Comparison of ENCODE assay signal across 10 cellular contexts in genomic region chr3:143157957-143158548, GRCh38. TPM values are rescaled to one million over a fixed set of nuclear protein-coding genes. Genes with fewer than 3 reads are reported as not detected.
A peak's percentile ranks its signal among the peaks of the same experiment; 100 is the strongest.
DNase-seq lines count a peak whose midpoint lies in the region; ATAC-seq and TF ChIP-seq lines count a peak whose summit lies in the region.
"Had no signal": no experiment of that assay in that cellular context is flagged by ENCODE, and none has a peak within 500 bp of the region (broad histone marks: within the 10 kb centered on the region; RNA-seq: fewer than 3 reads in every experiment).

No MANE protein-coding gene starts in this region.

- H3K9me3 Mint-ChIP-seq in activated CD8-positive, alpha-beta T cell treated with anti-CD3 and anti-CD28 coated beads for 36 hours: no peaks in the 10 kb centered on the region
- no peaks in the 10 kb centered on the region for H3K9me3 Mint-ChIP-seq in activated CD8-positive, alpha-beta T cell treated with anti-CD3 and anti-CD28 coated beads, Interleukin-2, amount 10 ng/mL, durations not matched to agents 7 days and 5 days (ENCODE audit: insufficient read depth)

- DNase-seq in activated CD8-positive, alpha-beta T cell treated with anti-CD3 and anti-CD28 coated beads for 36 hours: no peak
- no peak for DNase-seq in activated CD8-positive, alpha-beta T cell treated with anti-CD3 and anti-CD28 coated beads, Interleukin-2, amount 10 ng/mL, durations not matched to agents 7 days and 5 days
- DNase-seq in smooth muscle cell (lab: John Stamatoyannopoulos, UW; ENCODE audit: unreplicated experiment) (no peak), AG20443 (ENCODE audit: low spot score) (no peak), islet precursor cell (no peak), LoVo (ENCODE audit: low spot score) (no peak)
- DNase-seq: NCI-H1092; stimulated activated CD4-positive, alpha-beta T cell treated with anti-CD3 and anti-CD28 coated beads, Interleukin-2, amount 100 ng/mL, for 48 hours had no signal

- no peak overlapping the region for H3K9ac ChIP-seq in smooth muscle cell (ENCODE audit: low read depth)

- peak overlapping the region; percentile 8 for H3K4me2 ChIP-seq in smooth muscle cell

- no peaks in the 10 kb centered on the region for H3F3A ChIP-seq in smooth muscle cell (ENCODE audit: low read depth)

- H3K4me3 ChIP-seq in smooth muscle cell: no peak overlapping the region

- POLR2A ChIA-PET in activated CD8-positive, alpha-beta T cell treated with anti-CD3 and anti-CD28 coated beads for 36 hours (lab: Charles Lee): interaction anchor here (0.7 to 1.1 kb wide), 2 partner anchors 10 to 14 kb away, joined by 3 read pairs; no protein-coding TSS in a partner anchor
- POLR2A ChIA-PET in activated CD8-positive, alpha-beta T cell treated with anti-CD3 and anti-CD28 coated beads, Interleukin-2, amount 10 ng/mL, durations not matched to agents 7 days and 5 days (lab: Charles Lee): interaction anchor here (0.7 kb wide), 1 partner anchor 231 kb away, joined by 4 read pairs; no protein-coding TSS in a partner anchor

- no peak overlapping the region for H3K4me3 Mint-ChIP-seq in activated CD8-positive, alpha-beta T cell treated with anti-CD3 and anti-CD28 coated beads for 36 hours
- H3K4me3 Mint-ChIP-seq in activated CD8-positive, alpha-beta T cell treated with anti-CD3 and anti-CD28 coated beads, Interleukin-2, amount 10 ng/mL, durations not matched to agents 7 days and 5 days: no peak overlapping the region

- no peaks in the 10 kb centered on the region for H3K79me2 ChIP-seq in smooth muscle cell (ENCODE audit: low read depth)

- TF ChIP-seq CTCF in activated CD8-positive, alpha-beta T cell treated with anti-CD3 and anti-CD28 coated beads for 36 hours (IDR thresholded peaks at IDR 0.05): no peak
- TF ChIP-seq CTCF in smooth muscle cell (IDR thresholded peaks at IDR 0.05; ENCODE audit: borderline replicate concordance, insufficient read depth, poor library complexity, severe bottlenecking): no peak

- CTCF ChIA-PET in activated CD8-positive, alpha-beta T cell treated with anti-CD3 and anti-CD28 coated beads for 36 hours (lab: Charles Lee): interaction anchor here (0.8 kb wide), 1 partner anchor 287 kb away, joined by 3 read pairs; no protein-coding TSS in a partner anchor
- CTCF ChIA-PET in activated CD8-positive, alpha-beta T cell treated with anti-CD3 and anti-CD28 coated beads, Interleukin-2, amount 10 ng/mL, durations not matched to agents 7 days and 5 days (lab: Charles Lee): interaction anchor here (0.8 kb wide), 1 partner anchor 516 kb away, joined by 3 read pairs; no protein-coding TSS in a partner anchor

- ATAC-seq in activated CD8-positive, alpha-beta T cell treated with anti-CD3 and anti-CD28 coated beads for 36 hours: peak; percentile 89
- no peak for ATAC-seq in activated CD8-positive, alpha-beta T cell treated with anti-CD3 and anti-CD28 coated beads, Interleukin-2, amount 10 ng/mL, durations not matched to agents 7 days and 5 days
- ATAC-seq in HG02571 (IDR thresholded peaks at IDR 0.05; ENCODE audit: unreplicated experiment) (peak; percentile 54), HG03521 (IDR thresholded peaks at IDR 0.05; ENCODE audit: unreplicated experiment) (peak; percentile 64)

- no peaks in the 10 kb centered on the region for H3K27me3 ChIP-seq in smooth muscle cell (ENCODE audit: low read depth)

- H3K36me3 ChIP-seq in smooth muscle cell (ENCODE audit: low read depth): no peaks in the 10 kb centered on the region

- peak overlapping the region; percentile 25 for H3K27ac ChIP-seq in smooth muscle cell (ENCODE audit: low read depth)

- H3K9me3 ChIP-seq in smooth muscle cell (replicated peaks; ENCODE audit: low read depth): no peaks in the 10 kb centered on the region

- H4K20me1 ChIP-seq in smooth muscle cell (ENCODE audit: low read depth): no peaks in the 10 kb centered on the region

- H2AFZ ChIP-seq in smooth muscle cell (ENCODE audit: low read depth): no peak overlapping the region

- H3K36me3 Mint-ChIP-seq in activated CD8-positive, alpha-beta T cell treated with anti-CD3 and anti-CD28 coated beads for 36 hours (ENCODE audit: low read depth): no peaks in the 10 kb centered on the region
- H3K36me3 Mint-ChIP-seq in activated CD8-positive, alpha-beta T cell treated with anti-CD3 and anti-CD28 coated beads, Interleukin-2, amount 10 ng/mL, durations not matched to agents 7 days and 5 days (ENCODE audit: low read depth): no peaks in the 10 kb centered on the region

- H3K4me1 Mint-ChIP-seq in activated CD8-positive, alpha-beta T cell treated with anti-CD3 and anti-CD28 coated beads for 36 hours (ENCODE audit: low read depth): peaks cover 33% of the 10 kb centered on the region
- H3K4me1 Mint-ChIP-seq in activated CD8-positive, alpha-beta T cell treated with anti-CD3 and anti-CD28 coated beads, Interleukin-2, amount 10 ng/mL, durations not matched to agents 7 days and 5 days (ENCODE audit: low read depth): peaks cover 7% of the 10 kb centered on the region

- H3K27me3 Mint-ChIP-seq in activated CD8-positive, alpha-beta T cell treated with anti-CD3 and anti-CD28 coated beads for 36 hours: no peaks in the 10 kb centered on the region
- H3K27me3 Mint-ChIP-seq in activated CD8-positive, alpha-beta T cell treated with anti-CD3 and anti-CD28 coated beads, Interleukin-2, amount 10 ng/mL, durations not matched to agents 7 days and 5 days (ENCODE audit: low read depth): no peaks in the 10 kb centered on the region

- intact Hi-C loops in activated CD8-positive, alpha-beta T cell treated with anti-CD3 and anti-CD28 coated beads for 36 hours (cut with micrococcal nuclease): no loop called here

- peaks cover 6% of the 10 kb centered on the region for H3K4me1 ChIP-seq in smooth muscle cell (ENCODE audit: low read depth)

- H3K27ac Mint-ChIP-seq in activated CD8-positive, alpha-beta T cell treated with anti-CD3 and anti-CD28 coated beads for 36 hours: no peak overlapping the region
- no peak overlapping the region for H3K27ac Mint-ChIP-seq in activated CD8-positive, alpha-beta T cell treated with anti-CD3 and anti-CD28 coated beads, Interleukin-2, amount 10 ng/mL, durations not matched to agents 7 days and 5 days

RNA-seq across cellular contexts. Expression of gene CHST2, which starts 38.5 kb away (rescaled TPM):
- total RNA-seq in activated CD8-positive, alpha-beta T cell treated with anti-CD3 and anti-CD28 coated beads for 36 hours: 1 to 10 TPM; 6.0 to 6.9 TPM
- total RNA-seq in activated CD8-positive, alpha-beta T cell treated with anti-CD3 and anti-CD28 coated beads, Interleukin-2, amount 10 ng/mL, durations not matched to agents 7 days and 5 days: 1 to 10 TPM; 2.3 to 2.4 TPM
- 14.5 and 16.0 TPM in 2 replicates for total RNA-seq in smooth muscle cell
- 10.4 and 12.6 TPM in 2 replicates for polyA plus RNA-seq in smooth muscle cell
